9 cellular contexts compared by ENCODE assay signal in the genomic region with DNA sequence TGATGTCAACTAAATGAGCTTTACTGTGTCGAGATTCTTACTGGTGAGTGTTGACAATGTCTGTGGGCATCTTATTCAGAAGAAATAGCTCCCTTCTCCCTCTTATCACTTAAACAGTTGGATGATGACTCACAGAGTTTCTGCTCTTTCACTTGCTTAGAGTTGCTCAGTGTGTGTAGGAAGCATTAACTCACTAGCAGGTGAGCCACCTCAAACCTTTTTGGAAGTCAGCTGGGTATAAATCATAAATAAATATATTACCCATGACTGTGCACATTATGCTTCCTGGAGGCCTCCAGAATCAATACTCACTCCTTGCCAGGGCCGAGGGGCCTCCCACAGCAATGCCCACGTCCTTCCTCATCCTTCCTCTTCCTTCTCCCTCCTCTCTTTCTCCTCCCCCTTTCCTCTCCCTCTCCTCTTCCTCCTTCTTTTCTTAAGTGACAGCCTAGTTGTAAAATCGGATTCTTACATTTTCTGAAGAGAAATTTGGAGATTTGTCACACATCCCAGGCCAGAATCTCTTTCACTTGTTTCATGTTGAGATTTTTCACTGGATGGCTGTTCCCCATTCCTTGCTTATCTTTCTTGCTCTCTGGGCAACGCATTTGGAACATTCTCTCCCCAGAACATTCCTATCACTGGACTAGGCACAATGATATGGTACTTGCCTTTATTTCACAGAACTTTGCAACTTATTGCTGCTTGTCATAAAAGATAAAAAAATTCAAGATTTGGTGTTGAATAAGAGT. TPM values are rescaled to one million over a fixed set of nuclear protein-coding genes. Genes with fewer than 3 reads are reported as not detected.
A peak's percentile ranks its signal among the peaks of the same experiment; 100 is the strongest.
DNase-seq lines count a peak whose midpoint lies in the region; ATAC-seq and TF ChIP-seq lines count a peak whose summit lies in the region.
"Had no signal": no experiment of that assay in that cellular context is flagged by ENCODE, and none has a peak within 500 bp of the region (broad histone marks: within the 10 kb centered on the region; RNA-seq: fewer than 3 reads in every experiment).

No MANE protein-coding gene starts in this region.

- H4K20me1 ChIP-seq in SK-N-SH (ENCODE audit: insufficient read depth): no peaks in the 10 kb centered on the region

- no peak overlapping the region for H3K9ac ChIP-seq in SK-N-SH

- TF ChIP-seq CTCF in SK-N-SH (IDR thresholded peaks at IDR 0.05): no peak
- no peak for TF ChIP-seq CTCF in fibroblast of mammary gland (conservative IDR thresholded peaks at IDR 0.05; ENCODE audit: control insufficient read depth, insufficient read depth, low read depth, low read length)
- no peak for TF ChIP-seq CTCF in testis (IDR thresholded peaks at IDR 0.05)

- H3K27me3 ChIP-seq in SK-N-SH (ENCODE audit: insufficient read depth) (no peaks in the 10 kb centered on the region), testis (no peaks in the 10 kb centered on the region)

- peaks cover 27% of the 10 kb centered on the region for H3K4me1 Mint-ChIP-seq in activated CD8-positive, alpha-beta memory T cell treated with anti-CD3 and anti-CD28 coated beads, Interleukin-2, amount 10 ng/mL, durations not matched to agents 7 days and 5 days

- H3K4me1 ChIP-seq in SK-N-SH (ENCODE audit: control insufficient read depth in 1 of 2, insufficient read depth in 2 of 2, low read depth in 1 of 2, low read length in 1 of 2) (peaks cover 0 to 17% of the 10 kb centered on the region in 2 experiments; a peak in 2 of 4 replicates), testis (peaks cover 12% of the 10 kb centered on the region)

- 24% methylated on average over 5 of the region's 5 CpGs for WGBS in SK-N-SH (ENCODE audit: low lambda C conversion rate)
- WGBS in testis, 2 donors: 40 to 46% methylated on average over 5 of the region's 5 CpGs

- CTCF ChIA-PET in activated CD8-positive, alpha-beta memory T cell treated with anti-CD3 and anti-CD28 coated beads, Interleukin-2, amount 10 ng/mL, durations not matched to agents 7 days and 5 days (lab: Charles Lee): interaction anchor here (4.8 kb wide), 1 partner anchor 30 kb away, joined by 23 read pairs; no protein-coding TSS in a partner anchor
- CTCF ChIA-PET in SK-N-SH (lab: Yijun Ruan, JAX): no interaction called here

- peak; percentile 74 for ATAC-seq in activated CD8-positive, alpha-beta memory T cell treated with anti-CD3 and anti-CD28 coated beads, Interleukin-2, amount 10 ng/mL, durations not matched to agents 7 days and 5 days
- no peak for ATAC-seq in esophagus mucosa

- no peak for TF ChIP-seq RAD21 in SK-N-SH (IDR thresholded peaks at IDR 0.05; ENCODE audit: low read length)

- H3K79me2 ChIP-seq in SK-N-SH (ENCODE audit: insufficient read depth): no peaks in the 10 kb centered on the region

- no peak for DNase-seq in activated CD8-positive, alpha-beta memory T cell treated with anti-CD3 and anti-CD28 coated beads, Interleukin-2, amount 10 ng/mL, durations not matched to agents 7 days and 5 days
- DNase-seq in activated CD8-positive, alpha-beta memory T cell treated with anti-CD3 and anti-CD28 coated beads, Interleukin-2, amount 50 U/mL, for 48 hours: no peak
- DNase-seq in SK-N-SH (no peak), fibroblast of mammary gland (ENCODE audit: low read depth) (peak; percentile 54), testis (peak; percentile 52), NCI-H2196 (lab: John Stamatoyannopoulos, UW; ENCODE audit: unreplicated experiment) (no peak), NCI-H1436 treated with DMSO at 0.1 percent for 48 hours (lab: John Stamatoyannopoulos, UW) (no peak)
- DNase-seq: NCI-H1930 had no signal

- POLR2A ChIA-PET in SK-N-SH (lab: Yijun Ruan, JAX): no interaction called here

- H3K36me3 ChIP-seq in SK-N-SH (replicated peaks in 1 of 2; ENCODE audit: control insufficient read depth in 1 of 2, insufficient read depth in 2 of 2, low read length in 1 of 2) (no peaks in the 10 kb centered on the region), testis (ENCODE audit: low read depth, missing control alignments) (no peaks in the 10 kb centered on the region)

- no peaks in the 10 kb centered on the region for H3K27me3 Mint-ChIP-seq in activated CD8-positive, alpha-beta memory T cell treated with anti-CD3 and anti-CD28 coated beads, Interleukin-2, amount 10 ng/mL, durations not matched to agents 7 days and 5 days

- H2AFZ ChIP-seq in SK-N-SH (ENCODE audit: low read depth): peak overlapping the region; percentile 17; the same call in 1 of the 2 replicates

- no peak for TF ChIP-seq EP300 in SK-N-SH (IDR thresholded peaks at IDR 0.05; ENCODE audit: borderline replicate concordance in 1 of 2, low read depth in 1 of 2, low read length in 1 of 2)

- peaks cover 14% of the 10 kb centered on the region for H3F3A ChIP-seq in SK-N-SH (replicated peaks; ENCODE audit: insufficient read depth)

- peak overlapping the region; percentile 40; the same call in 1 of the 2 replicates for H3K4me2 ChIP-seq in SK-N-SH

- H3K9me3 ChIP-seq in SK-N-SH (no peaks in the 10 kb centered on the region), testis (no peaks in the 10 kb centered on the region)

- intact Hi-C loops in testis (cut with DNase I; ENCODE audit: low total_unique reads): no loop called here

- H3K27ac ChIP-seq in SK-N-SH (ENCODE audit: low read depth in 2 of 2, low read length in 1 of 2) (peak overlapping the region in 1 of 2 experiments; percentile 49; a peak in 2 of 4 replicates), testis (peak overlapping the region; percentile 58 to 67)

- H3K36me3 Mint-ChIP-seq in activated CD8-positive, alpha-beta memory T cell treated with anti-CD3 and anti-CD28 coated beads, Interleukin-2, amount 10 ng/mL, durations not matched to agents 7 days and 5 days: peaks cover 19% of the 10 kb centered on the region

- no peaks in the 10 kb centered on the region for H3K9me2 ChIP-seq in SK-N-SH

- H3K27ac Mint-ChIP-seq in activated CD8-positive, alpha-beta memory T cell treated with anti-CD3 and anti-CD28 coated beads, Interleukin-2, amount 10 ng/mL, durations not matched to agents 7 days and 5 days: peak overlapping the region; percentile 58

- H3K4me3 ChIP-seq in SK-N-SH (ENCODE audit: low read depth in 2 of 2, low read length in 1 of 2) (no peak overlapping the region), fibroblast of mammary gland (ENCODE audit: control insufficient read depth, low read depth, low read length) (no peak overlapping the region), testis (no peak overlapping the region)

- no peak overlapping the region for H3K4me3 Mint-ChIP-seq in activated CD8-positive, alpha-beta memory T cell treated with anti-CD3 and anti-CD28 coated beads, Interleukin-2, amount 10 ng/mL, durations not matched to agents 7 days and 5 days

- no peak for TF ChIP-seq POLR2A in testis (IDR thresholded peaks at IDR 0.05)

- H3K9me3 Mint-ChIP-seq in activated CD8-positive, alpha-beta memory T cell treated with anti-CD3 and anti-CD28 coated beads, Interleukin-2, amount 10 ng/mL, durations not matched to agents 7 days and 5 days (ENCODE audit: low read depth): no peaks in the 10 kb centered on the region

TF ChIP-seq in SK-N-SH, 30 proteins besides CTCF, POLR2A, EP300 and RAD21 (continues in another document):
- TF ChIP-seq SIN3A (IDR thresholded peaks at IDR 0.05; ENCODE audit: borderline replicate concordance, low read depth, low read length) (no peak), TAF1 (IDR thresholded peaks at IDR 0.05; ENCODE audit: borderline replicate concordance, low read depth, low read length) (no peak), FOSL2 (IDR thresholded peaks at IDR 0.05; ENCODE audit: borderline replicate concordance, low read depth) (peak; percentile 80; the same call in 1 of the 2 replicates), MXI1 (IDR thresholded peaks at IDR 0.05; ENCODE audit: low read depth, low read length) (no peak), SMC3 (IDR thresholded peaks at IDR 0.05; ENCODE audit: low read depth, low read length) (no peak), POLR2AphosphoS5 (IDR thresholded peaks at IDR 0.05; ENCODE audit: low read depth, low read length) (no peak), RCOR1 (IDR thresholded peaks at IDR 0.05; ENCODE audit: low read length) (no peak), PBX3 (IDR thresholded peaks at IDR 0.05) (peak; percentile 39), ELF1 (IDR thresholded peaks at IDR 0.05) (no peak), USF2 (IDR thresholded peaks at IDR 0.05; ENCODE audit: borderline replicate concordance, low read depth, low read length) (no peak), JUND (IDR thresholded peaks at IDR 0.05) (peak; percentile 72), RFX5 (IDR thresholded peaks at IDR 0.05; ENCODE audit: low read length) (no peak), FOXJ3 (CRISPR knock-in tag; IDR thresholded peaks at IDR 0.05) (no peak)
- TF ChIP-seq, protein P1, sequence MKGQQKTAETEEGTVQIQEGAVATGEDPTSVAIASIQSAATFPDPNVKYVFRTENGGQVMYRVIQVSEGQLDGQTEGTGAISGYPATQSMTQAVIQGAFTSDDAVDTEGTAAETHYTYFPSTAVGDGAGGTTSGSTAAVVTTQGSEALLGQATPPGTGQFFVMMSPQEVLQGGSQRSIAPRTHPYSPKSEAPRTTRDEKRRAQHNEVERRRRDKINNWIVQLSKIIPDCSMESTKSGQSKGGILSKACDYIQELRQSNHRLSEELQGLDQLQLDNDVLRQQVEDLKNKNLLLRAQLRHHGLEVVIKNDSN (IDR thresholded peaks at IDR 0.05; ENCODE audit: borderline replicate concordance, low read depth): no peak

RNA-seq across cellular contexts. Expression of gene SHC4, which starts 17.5 kb away (rescaled TPM):
- total RNA-seq in activated CD8-positive, alpha-beta memory T cell treated with anti-CD3 and anti-CD28 coated beads, Interleukin-2, amount 10 ng/mL, durations not matched to agents 7 days and 5 days: 1 to 10 TPM; 3.0 to 9.8 TPM
- 1.6 and 1.9 TPM in 2 replicates for polyA plus RNA-seq in SK-N-SH (2012; rRNA removed)
- polyA plus RNA-seq in SK-N-SH (2012; cell fraction: cytosol; rRNA removed): 1.7 and 1.9 TPM in 2 replicates
- polyA plus RNA-seq in SK-N-SH (2012; cell fraction: nucleus; rRNA removed): 2.6 and 4.5 TPM in 2 replicates
- total RNA-seq in testis: 10 to 100 TPM; 52.0 to 70.4 TPM
- polyA plus RNA-seq in testis (ENCODE audit: insufficient read depth, low read depth, low replicate concordance): 22.7 TPM
- not detected for total RNA-seq in esophagus mucosa

Comparison
In these comparisons a context has a peak if more than half of its experiments do, and no peak if none do; other contexts are left out.
1. DNase-seq: peak in fibroblast of mammary gland (single experiment) and testis (single experiment); none in activated CD8-positive, alpha-beta memory T cell treated with anti-CD3 and anti-CD28 coated beads, Interleukin-2, amount 10 ng/mL, durations not matched to agents 7 days and 5 days (single experiment), activated CD8-positive, alpha-beta memory T cell treated with anti-CD3 and anti-CD28 coated beads, Interleukin-2, amount 50 U/mL, for 48 hours (single experiment), SK-N-SH (single experiment), NCI-H2196 (single experiment) and NCI-H1436 treated with DMSO at 0.1 percent for 48 hours (single experiment).
2. RNA of gene SHC4, which starts 17.5 kb away (total RNA-seq): 52.0 to 70.4 TPM in testis; 3.0 to 9.8 TPM in activated CD8-positive, alpha-beta memory T cell treated with anti-CD3 and anti-CD28 coated beads, Interleukin-2, amount 10 ng/mL, durations not matched to agents 7 days and 5 days and not detected in esophagus mucosa (single experiment); every median in the first group is over 4 times any median in the second.